Comparison of ENCODE assay signal across 8 cellular contexts in the genomic region with DNA sequence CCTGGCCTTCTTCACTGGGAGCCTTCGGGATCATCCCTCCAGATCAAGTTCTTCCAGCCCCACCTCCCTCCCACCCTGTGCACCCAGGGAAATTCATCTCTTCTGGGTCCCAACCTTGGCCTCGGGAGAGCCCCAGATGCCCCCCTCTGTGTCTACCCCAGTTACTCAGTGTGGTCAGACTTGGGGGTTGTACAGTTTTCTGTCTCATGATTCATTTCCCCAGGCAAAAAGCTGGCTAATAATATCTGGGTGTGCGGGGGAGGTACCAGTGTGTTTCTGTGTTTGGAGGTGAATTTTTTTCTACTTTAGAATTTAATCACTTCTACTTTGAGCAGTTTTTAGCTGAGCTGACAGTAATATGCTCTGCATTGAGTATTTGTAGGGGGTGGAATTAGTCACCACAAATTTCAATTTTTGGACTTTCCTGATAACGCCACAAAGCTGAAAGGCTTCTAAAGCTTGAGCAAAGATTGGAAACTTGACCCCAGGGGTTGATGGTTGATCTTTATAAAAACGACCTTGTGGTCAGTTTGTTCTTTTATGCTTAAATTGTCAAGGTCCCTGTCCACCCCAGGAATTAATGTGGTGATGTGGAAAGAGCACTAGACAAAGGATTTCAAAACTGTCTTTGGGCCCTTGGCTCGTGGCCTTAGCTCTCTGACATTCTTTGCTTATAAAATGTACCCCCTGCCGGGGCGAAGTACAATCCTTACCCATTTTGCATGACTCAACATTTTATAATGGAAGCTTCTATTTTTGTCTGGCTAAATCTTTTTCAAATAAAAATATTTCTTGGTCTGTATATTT.
A peak's percentile ranks its signal among the peaks of the same experiment; 100 is the strongest.
DNase-seq lines count a peak whose midpoint lies in the region; ATAC-seq, FAIRE-seq and TF ChIP-seq lines count a peak whose summit lies in the region.

No MANE protein-coding gene starts in this region.

- H4K20me1 ChIP-seq in H1 (replicated peaks in 1 of 2; ENCODE audit: control insufficient read depth in 1 of 2, insufficient read depth in 2 of 2, low read length in 2 of 2) (no peaks in the 10 kb centered on the region), smooth muscle cell (ENCODE audit: low read depth) (no peaks in the 10 kb centered on the region)

- H3F3A ChIP-seq in smooth muscle cell (ENCODE audit: low read depth) = peaks cover 21% of the 10 kb centered on the region

- DNase-seq in Ammon's horn (ENCODE audit: low spot score) (peak; percentile 33), H1 (ENCODE audit: low read depth in 1 of 2, low spot score in 2 of 2) (no peak), smooth muscle cell (lab: John Stamatoyannopoulos, UW; ENCODE audit: unreplicated experiment) (no peak), midbrain (lab: John Stamatoyannopoulos, UW) (no peak)
- peak; percentile 73 for DNase-seq in activated CD4-positive, alpha-beta T cell treated with anti-CD3 and anti-CD28 coated beads for 48 hours
- DNase-seq in central memory CD4-positive, alpha-beta T cell = no peak

- no peaks in the 10 kb centered on the region for H3K9me3 ChIP-seq in H1 (ENCODE audit: insufficient read depth in 2 of 2, low read depth in 1 of 2, low read length in 1 of 2)
- no peaks in the 10 kb centered on the region for H3K9me3 ChIP-seq in smooth muscle cell (replicated peaks; ENCODE audit: low read depth)

- peaks cover 3 to 11% (median 6%) of the 10 kb centered on the region in 4 experiments for H3K4me1 ChIP-seq in H1 (replicated peaks in 1 of 4; ENCODE audit: control insufficient read depth in 3 of 4, insufficient read depth in 4 of 4, low read length in 3 of 4)
- peaks cover 26% of the 10 kb centered on the region for H3K4me1 ChIP-seq in smooth muscle cell (ENCODE audit: low read depth)

- no peak overlapping the region for H3K56ac ChIP-seq in H1 (replicated peaks; ENCODE audit: insufficient read length, low read depth, low read length)

- H2BK120ac ChIP-seq in H1 (replicated peaks; ENCODE audit: low read depth, low read length) = no peak overlapping the region

- H4K5ac ChIP-seq in H1 (ENCODE audit: insufficient read length, low read depth, low read length) = no peak overlapping the region

- H4K8ac ChIP-seq in H1 (ENCODE audit: extremely low read depth, insufficient read depth, low read length) = peak overlapping the region; percentile 81; the same call in 1 of the 2 replicates

- 0 out of 2 replicates have a peak overlapping the region, but pooled peaks have one; percentile 57 for H2BK5ac ChIP-seq in H1 (ENCODE audit: low read depth, low read length)

- H3K14ac ChIP-seq in H1 (ENCODE audit: insufficient read length) = no peak overlapping the region

- H3K18ac ChIP-seq in H1 (ENCODE audit: extremely low read depth, low read length) = no peak overlapping the region

- H3K79me1 ChIP-seq in H1 (ENCODE audit: low read depth, low read length) = peaks cover 4% of the 10 kb centered on the region; the same call in 1 of the 2 replicates

- POLR2A ChIA-PET in H1 (lab: Charles Lee; ENCODE audit: partially characterized antibody) = interaction anchor here (1.0 kb wide), 1 partner anchor 13 kb away, joined by 4 read pairs; no protein-coding TSS in a partner anchor

- WGBS in H1 (ENCODE audit: extremely low coverage in 1 of 2, insufficient coverage in 1 of 2, insufficient read length in 1 of 2, insufficient replicate concordance in 2 of 2, low coverage in 1 of 2, low lambda C conversion rate in 2 of 2, missing lambda C conversion rate in 1 of 2), 2 experiments = 91% methylated on average over 8 of the region's 8 CpGs; no CpG with 5 or more reads in 1 of the 2 experiments
- WGBS in smooth muscle cell (ENCODE audit: low lambda C conversion rate) = 26% methylated on average over 8 of the region's 8 CpGs

- no peak overlapping the region for H2AK5ac ChIP-seq in H1 (ENCODE audit: low read depth, low read length)

- CTCF ChIA-PET in H1 (lab: Charles Lee; ENCODE audit: partially characterized antibody) = interaction anchor here (0.7 to 4.0 kb wide), 11 partner anchors 9 to 473 kb away, joined by 3 to 16 read pairs (median 3); no protein-coding TSS in a partner anchor

- H3K36me3 ChIP-seq in H1 (ENCODE audit: control insufficient read depth in 2 of 4, insufficient read depth in 4 of 4, low read length in 3 of 4) (no peaks in the 10 kb centered on the region), smooth muscle cell (ENCODE audit: low read depth) (no peaks in the 10 kb centered on the region)

- no peak overlapping the region for H2BK20ac ChIP-seq in H1 (ENCODE audit: low read length)

- H3K4me2 ChIP-seq in H1 (ENCODE audit: insufficient read depth in 1 of 2, low read depth in 2 of 2, low read length in 2 of 2) (no peak overlapping the region), smooth muscle cell (peak overlapping the region; percentile 74)

- H3K27me3 ChIP-seq in H1 (replicated peaks in 1 of 4; ENCODE audit: control insufficient read depth in 3 of 4, extremely low read depth in 1 of 4, insufficient read depth in 3 of 4, low read length in 3 of 4) (no peaks in the 10 kb centered on the region), smooth muscle cell (ENCODE audit: low read depth) (no peaks in the 10 kb centered on the region)

- H4K91ac ChIP-seq in H1 (replicated peaks; ENCODE audit: insufficient read length, low read length) = peak overlapping the region; percentile 62

- no peak for TF ChIP-seq POLR2A in H1 (IDR thresholded peaks at IDR 0.05; ENCODE audit: control extremely low read depth in 1 of 2, low read depth in 2 of 2, low read length in 2 of 2)

- no peaks in the 10 kb centered on the region for H3K79me2 ChIP-seq in H1 (ENCODE audit: control insufficient read depth in 1 of 2, insufficient read depth in 2 of 2, low read length in 2 of 2)
- no peaks in the 10 kb centered on the region for H3K79me2 ChIP-seq in smooth muscle cell (ENCODE audit: low read depth)

- ATAC-seq in GM19395 (IDR thresholded peaks at IDR 0.05; ENCODE audit: unreplicated experiment) (peak; percentile 90), HG03280 (IDR thresholded peaks at IDR 0.05; ENCODE audit: unreplicated experiment) (peak; percentile 53)

- H2AFZ ChIP-seq in H1 (ENCODE audit: low read length) (no peak overlapping the region), smooth muscle cell (ENCODE audit: low read depth) (no peak overlapping the region)

- no peak overlapping the region for H3K27ac ChIP-seq in H1 (ENCODE audit: low read depth, low read length)
- peak overlapping the region; percentile 95 for H3K27ac ChIP-seq in smooth muscle cell (ENCODE audit: low read depth)

- H2BK12ac ChIP-seq in H1 (ENCODE audit: low read depth, low read length) = 0 out of 2 replicates have a peak overlapping the region, but pooled peaks have one; percentile 50

- FAIRE-seq in H1 (lab: Jason Lieb, UNC) = no peak

- TF ChIP-seq EP300 in H1 (IDR thresholded peaks at IDR 0.05; ENCODE audit: borderline replicate concordance in 1 of 2, low read depth in 2 of 2, low read length in 2 of 2) = no peak

- H3K4me3 ChIP-seq in H1 (ENCODE audit: extremely low read depth in 1 of 4, insufficient read depth in 2 of 4, low read depth in 3 of 4, low read length in 4 of 4) (no peak overlapping the region), smooth muscle cell (no peak overlapping the region)

- H3K23me2 ChIP-seq in H1 (ENCODE audit: low read depth, low read length) = no peaks in the 10 kb centered on the region

- TF ChIP-seq RAD21 in H1 (IDR thresholded peaks at IDR 0.05 in 1 of 2, conservative IDR thresholded peaks at IDR 0.05 in 1 of 2; ENCODE audit: low read depth in 2 of 2, low read length in 2 of 2) = no peak

- no peak overlapping the region for H3K9ac ChIP-seq in H1 (replicated peaks in 1 of 4; ENCODE audit: extremely low read depth in 1 of 4, low read depth in 3 of 4, low read length in 3 of 4)
- peak overlapping the region; percentile 86 for H3K9ac ChIP-seq in smooth muscle cell (ENCODE audit: low read depth)

- peak overlapping the region; percentile 91 for H3K4ac ChIP-seq in H1 (replicated peaks; ENCODE audit: insufficient read length, low read depth, low read length)

- no peak for TF ChIP-seq CTCF in H1 (IDR thresholded peaks at IDR 0.05; ENCODE audit: control extremely low read depth in 1 of 3, insufficient read depth in 1 of 3, low read depth in 1 of 3, low read length in 3 of 3)
- TF ChIP-seq CTCF in smooth muscle cell (IDR thresholded peaks at IDR 0.05; ENCODE audit: borderline replicate concordance, insufficient read depth, poor library complexity, severe bottlenecking) = no peak

- no peak overlapping the region for H3K23ac ChIP-seq in H1 (ENCODE audit: insufficient read length)

- H2BK15ac ChIP-seq in H1 (ENCODE audit: low read length) = no peak overlapping the region

TF ChIP-seq in H1, 55 proteins besides CTCF, POLR2A, EP300 and RAD21:
- TF ChIP-seq CBX8 (IDR thresholded peaks at IDR 0.05; ENCODE audit: borderline replicate concordance, low read depth, low read length) (no peak), SUZ12 (IDR thresholded peaks at IDR 0.05; ENCODE audit: low read length) (no peak)

Comparison
In these comparisons a context has a peak if more than half of its experiments do, and no peak if none do; other contexts are left out.
1. DNase-seq: peak in Ammon's horn (single experiment) and activated CD4-positive, alpha-beta T cell treated with anti-CD3 and anti-CD28 coated beads for 48 hours (single experiment); none in H1 (0 of 2), smooth muscle cell (single experiment), central memory CD4-positive, alpha-beta T cell (single experiment) and midbrain (single experiment).